Comparison of ENCODE assay signal across 7 cellular contexts in the genomic region with DNA sequence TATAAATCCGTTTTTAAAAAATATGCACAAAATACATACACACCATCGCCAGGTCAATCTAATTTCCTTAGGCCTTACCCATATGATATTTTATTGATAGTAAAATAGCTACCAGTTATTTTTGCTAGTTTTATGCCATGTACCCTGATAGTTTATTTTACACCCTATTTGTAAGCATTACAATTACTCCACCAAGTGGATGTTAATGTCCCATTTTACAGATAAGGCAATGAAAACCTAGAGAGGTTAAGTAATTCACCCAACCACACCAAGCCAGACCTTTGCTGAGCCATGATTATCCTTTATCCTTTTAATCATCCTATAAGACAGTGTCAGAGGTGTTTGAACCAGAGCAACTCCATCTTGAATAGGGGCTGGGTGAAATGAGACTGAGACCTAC.
"Had no signal": no experiment of that assay in that cellular context is flagged by ENCODE, and none has a peak within 500 bp of the region (broad histone marks: within the 10 kb centered on the region; RNA-seq: fewer than 3 reads in every experiment).

No MANE protein-coding gene starts in this region.

- H3K4me3 ChIP-seq: K562 had no signal

- H3K27me3 Mint-ChIP-seq: IgD-negative memory B cell had no signal

- H3K36me3 Mint-ChIP-seq: IgD-negative memory B cell had no signal

- DNase-seq: IMR-90, KBM-7, KG1 had no signal

- ATAC-seq: HepG2, K562 had no signal

- H3K4me1 Mint-ChIP-seq: IgD-negative memory B cell had no signal

- H3K27ac ChIP-seq: HL-60 had no signal

- H3K27ac Mint-ChIP-seq: IgD-negative memory B cell had no signal

- H3K4me3 Mint-ChIP-seq: IgD-negative memory B cell had no signal
